ENCODE assay signal across 23 cellular contexts in genomic region chr6:30470968-30471367, GRCh38.
"Had no signal": no experiment of that assay in that cellular context is flagged by ENCODE, and none has a peak within 500 bp of the region (broad histone marks: within the 10 kb centered on the region; RNA-seq: fewer than 3 reads in every experiment).

No MANE protein-coding gene starts in this region.

- H3K4me1 ChIP-seq: foreskin keratinocyte, neural progenitor cell had no signal

- H3K4me2 ChIP-seq: neural progenitor cell, smooth muscle cell had no signal

- ATAC-seq: esophagus mucosa; foreskin keratinocyte; left cardiac atrium; lower lobe of right lung; natural killer cell treated with Interleukin-12 subunit alpha and Interleukin-12 subunit beta and Interleukin-15 and Interleukin-18, amount 100 ng/mL, for 72 hours; stimulated activated effector memory CD8-positive, alpha-beta T cell treated with anti-CD3 and anti-CD28 coated beads, Interleukin-12 subunit alpha, Interleukin-12 subunit beta, amount 100 ng/mL, for 72 hours; upper lobe of right lung had no signal

- DNase-seq: dorsolateral prefrontal cortex; effector CD8-positive, alpha-beta T cell; foreskin keratinocyte; immature natural killer cell; kidney; left cardiac atrium; left ventricle myocardium inferior; lower lobe of right lung; midbrain; nucleus accumbens; ovary; stimulated activated CD4-positive, alpha-beta T cell treated with anti-CD3 and anti-CD28 coated beads, Interleukin-2, amount 100 ng/mL, for 48 hours; stimulated activated CD8-positive, alpha-beta memory T cell treated with anti-CD3 and anti-CD28 coated beads, Interleukin-4, amount 100 ng/mL, for 48 hours; tibial artery; upper lobe of right lung had no signal

- H3K9ac ChIP-seq: neural progenitor cell had no signal

- H3K9me3 ChIP-seq: left ventricle myocardium inferior, lower lobe of right lung, ovary, right atrium auricular region, tibial artery, upper lobe of right lung, vagina had no signal

- H3K4me3 ChIP-seq: coronary artery, dorsolateral prefrontal cortex, left ventricle myocardium inferior, lower lobe of right lung, neural progenitor cell, ovary, right atrium auricular region, smooth muscle cell, tibial artery, upper lobe of right lung, vagina had no signal

- H2AFZ ChIP-seq: neural progenitor cell had no signal

- FAIRE-seq: kidney had no signal

- H3K27me3 ChIP-seq: ovary, vagina had no signal

- H3K27ac ChIP-seq: coronary artery, dorsolateral prefrontal cortex, foreskin keratinocyte, left ventricle myocardium inferior, lower lobe of right lung, neural progenitor cell, ovary, right atrium auricular region, tibial artery, upper lobe of right lung, vagina had no signal

- H3K36me3 ChIP-seq: left ventricle myocardium inferior, lower lobe of right lung, neural progenitor cell, ovary, right atrium auricular region, tibial artery, upper lobe of right lung, vagina had no signal
